Comparison of ENCODE assay signal across 7 cellular contexts in the genomic region with DNA sequence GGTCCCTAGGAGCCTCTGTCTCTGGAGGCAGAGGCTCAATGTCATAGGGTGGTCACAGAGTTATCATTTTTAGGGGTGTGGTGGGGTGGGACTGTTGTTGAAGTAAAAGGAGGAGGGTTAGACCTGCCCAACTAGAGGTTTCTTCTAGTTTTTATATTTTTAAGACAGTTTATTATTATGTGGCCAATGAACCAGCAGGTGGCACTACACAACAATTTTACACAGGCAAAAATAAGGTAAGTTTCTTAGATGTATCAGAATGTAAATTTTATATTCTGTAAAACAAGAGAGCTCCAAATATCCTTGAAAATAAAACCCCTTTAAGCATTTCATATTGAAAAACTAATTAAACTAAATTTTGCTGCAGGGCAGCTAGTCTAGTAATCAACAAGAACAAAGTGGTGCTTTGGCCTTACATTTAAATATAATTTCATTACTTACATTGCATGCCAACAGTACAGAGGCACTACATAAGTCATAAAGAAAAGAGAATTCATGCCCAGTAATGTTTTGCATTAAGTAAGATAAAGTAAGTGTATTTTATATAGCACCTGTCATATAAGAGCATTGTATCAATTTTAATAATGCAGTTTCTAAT. TPM values are rescaled to one million over a fixed set of nuclear protein-coding genes. Genes with fewer than 3 reads are reported as not detected.
DNase-seq lines count a peak whose midpoint lies in the region; ATAC-seq, FAIRE-seq and TF ChIP-seq lines count a peak whose summit lies in the region.

No MANE protein-coding gene starts in this region.

- POLR2A ChIA-PET in MCF 10A (lab: Yijun Ruan, JAX), result no interaction called here

- no peak overlapping the region for H3K4me3 ChIP-seq in right lobe of liver
- H3K4me3 ChIP-seq in uterus, result no peak overlapping the region

- H3K27ac Mint-ChIP-seq in MCF 10A (ENCODE audit: low read depth, unreplicated experiment), result no peak overlapping the region

- ATAC-seq in GM21390 (IDR thresholded peaks at IDR 0.05; ENCODE audit: unreplicated experiment), result peak; percentile 54
- peak in 3 of 4 donors; percentile 41 to 68 (median 48) for ATAC-seq in right lobe of liver
- no peak for ATAC-seq in HG03196 (IDR thresholded peaks at IDR 0.05; ENCODE audit: unreplicated experiment)

- peak; percentile 61 for TF ChIP-seq CTCF in D721Med (IDR thresholded peaks at IDR 0.05; ENCODE audit: insufficient read depth, missing control alignments)
- peak; percentile 56 for TF ChIP-seq CTCF in MCF 10A (IDR thresholded peaks at IDR 0.05; ENCODE audit: unreplicated experiment)
- peak; percentile 56 to 69 (median 66) for TF ChIP-seq CTCF in right lobe of liver (IDR thresholded peaks at IDR 0.05)
- peak; percentile 54 to 66 (median 58) for TF ChIP-seq CTCF in uterus (IDR thresholded peaks at IDR 0.05)

- CTCF ChIA-PET in MCF 10A (lab: Yijun Ruan, JAX), result interaction anchor here (0.6 to 2.0 kb wide), 19 partner anchors 10 to 1287 kb away, joined by 3 to 9 read pairs (median 3); no protein-coding TSS in a partner anchor

- no peaks in the 10 kb centered on the region for H3K9me3 Mint-ChIP-seq in MCF 10A (ENCODE audit: unreplicated experiment)

- no peak for FAIRE-seq in D721Med (lab: Jason Lieb, UNC)

- intact Hi-C loops in MCF 10A (cut with micrococcal nuclease) (loop anchor here (1.0 to 10.0 kb wide), 6 partner anchors 212 to 1285 kb away; no protein-coding TSS in a partner anchor), right lobe of liver (cut with DNase I) (loop anchor here in 1 of 2 donors (10.0 kb wide), 1 partner anchor 1285 kb away; no protein-coding TSS in a partner anchor), uterus (cut with DNase I; ENCODE audit: low total_unique reads) (no loop called here)

- H3K36me3 Mint-ChIP-seq in MCF 10A (ENCODE audit: insufficient read depth, unreplicated experiment), result peaks cover 92% of the 10 kb centered on the region

- H3K27ac ChIP-seq in right lobe of liver (no peak overlapping the region), uterus (no peak overlapping the region)

- H3K36me3 ChIP-seq in right lobe of liver (no peaks in the 10 kb centered on the region), uterus (no peaks in the 10 kb centered on the region)

- H3K9me3 ChIP-seq in right lobe of liver (no peaks in the 10 kb centered on the region), uterus (no peaks in the 10 kb centered on the region)

- no peaks in the 10 kb centered on the region for H3K27me3 ChIP-seq in right lobe of liver
- no peaks in the 10 kb centered on the region for H3K27me3 ChIP-seq in uterus

- H3K4me1 Mint-ChIP-seq in MCF 10A (ENCODE audit: insufficient read depth, unreplicated experiment), result peaks cover 9% of the 10 kb centered on the region

- no peak overlapping the region for H3K4me3 Mint-ChIP-seq in MCF 10A (ENCODE audit: unreplicated experiment)

- H3K4me1 ChIP-seq in right lobe of liver, result peaks cover 0 to 7% (median 0%) of the 10 kb centered on the region in 4 donors
- H3K4me1 ChIP-seq in uterus, result no peaks in the 10 kb centered on the region

- DNase-seq in D721Med (ENCODE audit: insufficient read length, low spot score), result no peak
- DNase-seq in NCI-H460 (ENCODE audit: extremely low read depth, low read depth), result peak; percentile 26
- DNase-seq in MCF 10A (ENCODE audit: unreplicated experiment), result peak; percentile 56
- DNase-seq in right lobe of liver, result no peak
- peak in 1 of 2 donors; percentile 23 for DNase-seq in uterus

- TF ChIP-seq POLR2A in right lobe of liver (IDR thresholded peaks at IDR 0.05) (no peak), uterus (IDR thresholded peaks at IDR 0.05) (no peak)

- H3K27me3 Mint-ChIP-seq in MCF 10A (ENCODE audit: insufficient read depth, unreplicated experiment), result no peaks in the 10 kb centered on the region

- BruUV-seq in MCF 10A (replicated peaks; lab: Mats Ljungman, UMichigan), result no TSS peak

RNA-seq across cellular contexts. Expression of a gene that starts 22.2 kb away (rescaled TPM):
- total RNA-seq in NCI-H460 (2014; rRNA removed; shearing (Covaris generic)), result 0.02 TPM in 1 of 2 replicates, not detected in the other
- polyA plus RNA-seq in NCI-H460 (2014; cell fraction: nucleus; rRNA removed), result not detected in 2 replicates
- 1.9 and 4.0 TPM in 2 replicates for total RNA-seq in MCF 10A (2022)
- under 1 TPM in 1 of 6 experiments, not detected in 5; 0.05 TPM for total RNA-seq in right lobe of liver
- 1 to 10 TPM in 1 of 4 donors, under 1 TPM in 1, not detected in 2; 0.35 to 1.0 TPM for total RNA-seq in uterus

Comparison
In these comparisons a context has a peak if more than half of its experiments do, and no peak if none do; other contexts are left out.
1. DNase-seq: peak in NCI-H460 (single experiment) and MCF 10A (single experiment); none in D721Med (single experiment) and right lobe of liver (0 of 3).
2. Peak in every context shown above with its lines, with median percentiles within 50 percentile points of each other: CTCF ChIP-seq.